8 cellular contexts compared by ENCODE assay signal in genomic region chr6:149558029-149558428, GRCh38.
"Had no signal": no experiment of that assay in that cellular context is flagged by ENCODE, and none has a peak within 500 bp of the region (broad histone marks: within the 10 kb centered on the region; RNA-seq: fewer than 3 reads in every experiment).

No MANE protein-coding gene starts in this region.

- H3K36me3 ChIP-seq: WERI-Rb-1 had no signal

- H3K27ac ChIP-seq: VCaP, WERI-Rb-1 had no signal

- ATAC-seq: activated CD4-positive, alpha-beta T cell treated with anti-CD3 and anti-CD28 coated beads for 36 hours; activated CD8-positive, alpha-beta memory T cell treated with anti-CD3 and anti-CD28 coated beads, Interleukin-2, amount 10 ng/mL, durations not matched to agents 7 days and 5 days; activated CD8-positive, alpha-beta T cell treated with anti-CD3 and anti-CD28 coated beads for 36 hours; activated CD8-positive, alpha-beta T cell treated with anti-CD3 and anti-CD28 coated beads, Interleukin-2, amount 10 ng/mL, durations not matched to agents 7 days and 5 days; T-helper 17 cell; WTC11 had no signal
